Comparison of ENCODE assay signal across 21 cellular contexts in the genomic region with DNA sequence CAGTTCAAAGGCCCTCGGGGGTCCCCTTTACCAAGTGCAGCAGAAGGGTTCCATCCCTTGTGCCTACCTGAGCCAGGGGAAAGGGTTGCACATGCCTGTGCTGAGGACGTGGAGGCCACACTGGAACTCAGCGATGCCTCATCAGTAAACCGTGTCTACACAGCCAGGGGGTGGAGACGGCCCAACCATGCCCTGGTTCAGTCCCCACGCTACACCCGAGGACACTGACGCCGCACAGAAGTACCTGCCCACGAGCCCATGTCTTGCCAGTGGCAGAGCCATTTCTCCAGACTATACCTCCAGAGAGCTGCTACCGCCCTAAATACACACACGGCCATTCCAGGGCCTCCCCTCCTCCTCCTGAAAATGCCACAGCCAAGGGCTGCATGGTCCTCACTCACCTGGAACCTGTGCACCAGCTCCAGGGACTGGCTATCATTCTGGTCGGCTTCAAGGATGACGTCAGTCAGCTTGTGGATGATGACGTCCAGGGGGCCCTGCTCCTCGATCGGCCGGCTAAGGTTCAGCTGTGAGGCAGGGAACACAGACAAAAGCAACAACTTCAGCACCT.
"Had no signal": no experiment of that assay in that cellular context is flagged by ENCODE, and none has a peak within 500 bp of the region (broad histone marks: within the 10 kb centered on the region; RNA-seq: fewer than 3 reads in every experiment).

No MANE protein-coding gene starts in this region.

- H3K9me3 Mint-ChIP-seq: activated naive CD4-positive, alpha-beta T cell treated with anti-CD3 and anti-CD28 coated beads for 36 hours; activated naive CD8-positive, alpha-beta T cell treated with anti-CD3 and anti-CD28 coated beads, Interleukin-2, amount 50 U/mL, for 24 hours; activated T-cell treated with anti-CD3 and anti-CD28 coated beads, Interleukin-2, amount 50 U/mL, for 4 hours; memory B cell; naive thymus-derived CD8-positive, alpha-beta T cell had no signal

- H3K4me3 Mint-ChIP-seq: activated naive CD4-positive, alpha-beta T cell treated with anti-CD3 and anti-CD28 coated beads for 36 hours; activated naive CD8-positive, alpha-beta T cell treated with anti-CD3 and anti-CD28 coated beads, Interleukin-2, amount 50 U/mL, for 24 hours; activated T-cell treated with anti-CD3 and anti-CD28 coated beads, Interleukin-2, amount 50 U/mL, for 4 hours; memory B cell; naive thymus-derived CD8-positive, alpha-beta T cell; T-helper 17 cell had no signal

- DNase-seq: activated CD4-positive, alpha-beta T cell treated with anti-CD3 and anti-CD28 coated beads, Interleukin-2, amount 50 U/mL, for 1 hour; activated CD4-positive, CD25-positive, alpha-beta regulatory T cell treated with anti-CD3 and anti-CD28 coated beads, Interleukin-2, amount 50 U/mL, for 72 hours; activated CD8-positive, alpha-beta memory T cell treated with anti-CD3 and anti-CD28 coated beads, Interleukin-2, amount 50 U/mL, for 4 hours; activated naive CD4-positive, alpha-beta T cell treated with anti-CD3 and anti-CD28 coated beads for 36 hours; activated naive CD8-positive, alpha-beta T cell treated with anti-CD3 and anti-CD28 coated beads, Interleukin-2, amount 50 U/mL, for 24 hours; activated T-cell treated with anti-CD3 and anti-CD28 coated beads, Interleukin-2, amount 50 U/mL, for 4 hours; aorta; effector memory CD4-positive, alpha-beta T cell; foreskin fibroblast; glutamatergic neuron; naive thymus-derived CD8-positive, alpha-beta T cell; stimulated activated CD4-positive, alpha-beta T cell treated with anti-CD3 and anti-CD28 coated beads, Interleukin-12 subunit alpha, Interleukin-12 subunit beta, amount 100 ng/mL, for 4 hours; stimulated activated CD4-positive, alpha-beta T cell treated with anti-CD3 and anti-CD28 coated beads, Interleukin-1b, Interleukin-23, amount 100 ng/mL, for 48 hours; stimulated activated CD8-positive, alpha-beta memory T cell treated with anti-CD3 and anti-CD28 coated beads, Interleukin-4, amount 100 ng/mL, for 48 hours; stimulated activated naive CD4-positive, alpha-beta T cell treated with Interleukin-2 at 50 U/mL for 16 hours; T-helper 17 cell; upper lobe of left lung had no signal

- H3K9me3 ChIP-seq: pancreas, suprapubic skin, upper lobe of left lung had no signal

- H3K36me3 ChIP-seq: pancreas, suprapubic skin had no signal

- H3K27ac ChIP-seq: suprapubic skin, upper lobe of left lung, VCaP had no signal

- H3K27ac Mint-ChIP-seq: activated naive CD4-positive, alpha-beta T cell treated with anti-CD3 and anti-CD28 coated beads for 36 hours; activated naive CD8-positive, alpha-beta T cell treated with anti-CD3 and anti-CD28 coated beads, Interleukin-2, amount 50 U/mL, for 24 hours; T-helper 17 cell had no signal

- H3K27me3 Mint-ChIP-seq: activated naive CD8-positive, alpha-beta T cell treated with anti-CD3 and anti-CD28 coated beads, Interleukin-2, amount 50 U/mL, for 24 hours; memory B cell; naive thymus-derived CD8-positive, alpha-beta T cell; T-helper 17 cell had no signal

- H3K27me3 ChIP-seq: pancreas, suprapubic skin, upper lobe of left lung had no signal

- H3K4me3 ChIP-seq: pancreas, suprapubic skin, upper lobe of left lung had no signal

- ATAC-seq: activated naive CD8-positive, alpha-beta T cell treated with anti-CD3 and anti-CD28 coated beads, Interleukin-2, amount 50 U/mL, for 24 hours; activated T-cell treated with anti-CD3 and anti-CD28 coated beads, Interleukin-2, amount 50 U/mL, for 4 hours; naive thymus-derived CD8-positive, alpha-beta T cell; T-helper 17 cell had no signal
